In the genomic region with DNA sequence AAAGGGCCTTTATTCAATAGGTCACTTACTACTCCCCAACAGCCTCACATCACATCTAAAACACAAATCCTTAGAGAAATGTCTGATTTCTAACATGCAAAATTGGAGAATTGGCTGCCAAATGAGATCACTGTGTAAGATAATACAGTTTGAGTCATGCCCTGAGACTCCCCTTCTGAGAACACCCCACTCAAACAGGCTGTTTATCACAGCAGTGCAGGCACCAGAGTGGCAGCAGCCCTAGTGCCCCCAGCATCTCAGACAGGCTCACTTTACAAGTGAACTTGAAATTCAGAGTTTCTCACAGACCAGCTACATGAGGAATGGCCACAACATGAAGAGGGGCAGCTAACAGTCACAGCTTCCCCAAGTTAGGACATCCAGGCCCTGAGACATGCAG, we compare ENCODE assay signal across 5 cellular contexts. TPM values are rescaled to one million over a fixed set of nuclear protein-coding genes. Genes with fewer than 3 reads are reported as not detected.
"Had no signal": no experiment of that assay in that cellular context is flagged by ENCODE, and none has a peak within 500 bp of the region (broad histone marks: within the 10 kb centered on the region; RNA-seq: fewer than 3 reads in every experiment).

No MANE protein-coding gene starts in this region.

RNA-seq across cellular contexts. Expression of a gene that starts 2.0 kb away (rescaled TPM):
- total RNA-seq: GM23248, H9, HepG2, HT-29 had no signal
- polyA plus RNA-seq: GM23248, HepG2, IgD-negative memory B cell had no signal

RNA-seq across cellular contexts. Expression of a gene that starts 20.9 kb away (rescaled TPM):
- total RNA-seq: GM23248, H9, HepG2, HT-29 had no signal
- polyA plus RNA-seq: GM23248, HepG2, IgD-negative memory B cell had no signal

RNA-seq across cellular contexts. Expression of a gene that starts 35.4 kb away (rescaled TPM):
- total RNA-seq: GM23248, H9, HepG2, HT-29 had no signal
- polyA plus RNA-seq: GM23248, HepG2, IgD-negative memory B cell had no signal

RNA-seq across cellular contexts. Expression of a gene that starts 43.9 kb away (rescaled TPM):
- total RNA-seq: GM23248, H9, HepG2, HT-29 had no signal
- polyA plus RNA-seq: GM23248, HepG2, IgD-negative memory B cell had no signal

RNA-seq across cellular contexts. Expression of a gene that starts 58.0 kb away (rescaled TPM):
- total RNA-seq: GM23248, H9, HepG2, HT-29 had no signal
- polyA plus RNA-seq: GM23248, HepG2, IgD-negative memory B cell had no signal
